In the genomic region with DNA sequence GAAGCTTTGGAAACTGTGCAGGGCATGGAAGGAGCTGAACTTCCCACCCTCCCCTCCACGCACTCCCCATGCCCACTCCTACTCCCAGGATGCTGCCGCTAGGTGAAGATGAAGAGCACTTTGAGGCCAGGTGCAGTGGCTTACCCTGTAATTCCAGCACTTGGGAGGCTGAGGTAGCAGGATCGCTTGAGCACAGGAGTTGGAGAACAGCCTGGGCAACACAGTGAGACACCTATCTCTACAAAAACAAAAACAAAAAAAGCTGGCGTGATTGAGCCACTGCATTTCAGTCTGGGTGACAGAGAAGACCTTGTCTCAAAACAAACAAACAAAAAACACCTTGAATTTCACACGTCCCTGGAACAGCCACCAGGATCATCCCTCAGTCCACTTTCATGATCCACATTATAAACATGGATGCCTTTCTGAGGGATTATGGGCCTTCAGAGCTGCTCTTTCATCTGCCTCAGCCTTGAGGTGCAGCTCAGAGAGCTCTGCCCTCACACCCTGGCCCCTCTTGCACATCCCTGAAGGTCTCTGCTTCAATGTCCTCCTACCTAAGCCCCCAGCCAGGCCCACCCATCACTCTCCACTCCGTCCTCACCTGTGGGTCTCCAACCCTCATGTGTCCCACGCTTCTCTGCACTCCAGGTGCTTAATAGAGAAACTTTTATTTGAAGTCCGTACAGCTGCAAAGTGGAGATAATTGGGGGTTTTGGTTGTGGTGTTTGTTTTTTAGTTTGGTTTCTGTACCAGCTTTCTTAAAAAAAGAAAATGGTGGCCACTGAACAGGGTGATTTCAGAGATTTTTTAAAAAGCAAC, we compare ENCODE assay signal across 11 cellular contexts. TPM values are rescaled to one million over a fixed set of nuclear protein-coding genes. Genes with fewer than 3 reads are reported as not detected.
A peak's percentile ranks its signal among the peaks of the same experiment; 100 is the strongest.
DNase-seq lines count a peak whose midpoint lies in the region; ATAC-seq and TF ChIP-seq lines count a peak whose summit lies in the region.
"Had no signal": no experiment of that assay in that cellular context is flagged by ENCODE, and none has a peak within 500 bp of the region (broad histone marks: within the 10 kb centered on the region; RNA-seq: fewer than 3 reads in every experiment).

No MANE protein-coding gene starts in this region.

- no peaks in the 10 kb centered on the region for H3K9me3 ChIP-seq in T-helper 17 cell (ENCODE audit: control insufficient read depth, low read length, poor library complexity, severe bottlenecking)

- H3K9me3 Mint-ChIP-seq in immature natural killer cell = no peaks in the 10 kb centered on the region

- H3K36me3 Mint-ChIP-seq in T-helper 17 cell (ENCODE audit: low read depth) (no peaks in the 10 kb centered on the region), immature natural killer cell (peaks cover 0 to 3% (median 0%) of the 10 kb centered on the region in 3 donors)

- H3K27ac Mint-ChIP-seq in T-helper 17 cell = peak overlapping the region; percentile 91
- H3K27ac Mint-ChIP-seq in immature natural killer cell = peak overlapping the region; percentile 87 to 97 (median 92)

- no peak for ATAC-seq in T-helper 17 cell
- ATAC-seq in GM19452 (IDR thresholded peaks at IDR 0.05; ENCODE audit: unreplicated experiment) = no peak
- no peak for ATAC-seq in HG03139 (IDR thresholded peaks at IDR 0.05; ENCODE audit: unreplicated experiment)
- ATAC-seq: right cardiac atrium had no signal

- peaks cover 52% of the 10 kb centered on the region for H3K4me1 Mint-ChIP-seq in T-helper 17 cell
- H3K4me1 Mint-ChIP-seq in immature natural killer cell = peaks cover 51 to 57% of the 10 kb centered on the region in 2 donors

- H3K27me3 Mint-ChIP-seq in T-helper 17 cell (no peaks in the 10 kb centered on the region), immature natural killer cell (ENCODE audit: low read depth in 3 of 3) (peaks cover 2 to 8% (median 3%) of the 10 kb centered on the region in 3 donors)

- no peak for TF ChIP-seq CTCF in 22Rv1 (IDR thresholded peaks at IDR 0.05)

- DNase-seq in ELR (ENCODE audit: low read depth) (peak; percentile 48), T-helper 17 cell (no peak), immature natural killer cell (no peak), NCI-H2029 treated with DMSO at 0.1 percent for 48 hours (lab: John Stamatoyannopoulos, UW) (no peak), H4 (ENCODE audit: low spot score) (no peak)
- DNase-seq: NCI-H2029, right cardiac atrium had no signal

- H3K27ac ChIP-seq in 22Rv1 = peak overlapping the region; percentile 74
- H3K27ac ChIP-seq: hepatocyte had no signal

- peak overlapping the region; percentile 82 for H3K4me3 Mint-ChIP-seq in T-helper 17 cell
- H3K4me3 Mint-ChIP-seq in immature natural killer cell = peak overlapping the region; percentile 70 to 84 (median 75)

RNA-seq across cellular contexts. Expression of a gene that starts 25.8 kb away (rescaled TPM):
- 10 to 100 TPM; 45.8 to 49.9 TPM for total RNA-seq in T-helper 17 cell
- polyA plus RNA-seq in immature natural killer cell = 100 to 1,000 TPM; 166 to 274 (median 228) TPM
- total RNA-seq in H4 (2014; rRNA removed; shearing (Covaris generic)) = 232 and 233 TPM in 2 replicates

RNA-seq across cellular contexts. Expression of a gene that starts 26.9 kb away (rescaled TPM):
- total RNA-seq in T-helper 17 cell = 10 to 100 TPM; 53.5 to 56.9 TPM
- 10 to 100 TPM in 2 of 3 donors, 1 to 10 TPM in 1; 9.7 to 25.8 (median 16.0) TPM for polyA plus RNA-seq in immature natural killer cell
- 13.4 and 18.3 TPM in 2 replicates for total RNA-seq in H4 (2014; rRNA removed; shearing (Covaris generic))
